33 cellular contexts compared by ENCODE assay signal in genomic region chr15:50860824-50861223, GRCh38.
"Had no signal": no experiment of that assay in that cellular context is flagged by ENCODE, and none has a peak within 500 bp of the region (broad histone marks: within the 10 kb centered on the region; RNA-seq: fewer than 3 reads in every experiment).

No MANE protein-coding gene starts in this region.

- FAIRE-seq: astrocyte, bronchial epithelial cell had no signal

- H3K4me3 ChIP-seq: adrenal gland, ascending aorta, body of pancreas, breast epithelium, cardiac muscle cell had no signal

- H3K27me3 ChIP-seq: adrenal gland, ascending aorta, body of pancreas, brain microvascular endothelial cell, breast epithelium, cardiac muscle cell had no signal

- H3K27ac ChIP-seq: adrenal gland, ascending aorta, body of pancreas, brain microvascular endothelial cell, breast epithelium, cardiac muscle cell had no signal

- DNase-seq: activated effector memory CD4-positive, alpha-beta T cell treated with anti-CD3 and anti-CD28 coated beads, Interleukin-2, amount 50 U/mL, for 16 hours; activated effector memory CD4-positive, alpha-beta T cell treated with Interleukin-2 at 50 U/mL for 16 hours; activated gamma-delta T cell; activated gamma-delta T cell treated with Interleukin-2 at 50 U/mL for 16 hours; activated naive CD4-positive, alpha-beta T cell; activated naive CD4-positive, alpha-beta T cell treated with anti-CD3 and anti-CD28 coated beads for 36 hours; activated naive CD4-positive, alpha-beta T cell treated with anti-CD3 and anti-CD28 coated beads, Interleukin-2, amount 10 ng/mL, durations not matched to agents 7 days and 5 days; activated naive CD4-positive, alpha-beta T cell treated with anti-CD3 and anti-CD28 coated beads, Interleukin-2, amount 50 U/mL, for 16 hours; activated naive CD4-positive, alpha-beta T cell treated with Interleukin-2 at 50 U/mL for 16 hours; activated naive CD8-positive, alpha-beta T cell treated with anti-CD3 and anti-CD28 coated beads for 36 hours; activated naive CD8-positive, alpha-beta T cell treated with anti-CD3 and anti-CD28 coated beads, Interleukin-2, amount 10 ng/mL, durations not matched to agents 7 days and 5 days; activated naive CD8-positive, alpha-beta T cell treated with anti-CD3 and anti-CD28 coated beads, Interleukin-2, amount 50 U/mL, for 24 hours; activated T-cell treated with anti-CD3 and anti-CD28 coated beads, Interleukin-2, amount 50 U/mL, for 24 hours; activated T-cell treated with anti-CD3 and anti-CD28 coated beads, Interleukin-2, amount 50 U/mL, for 4 hours; activated T-cell treated with anti-CD3 and anti-CD28 coated beads, Interleukin-2, amount 50 U/mL, for 48 hours; activated T-cell treated with anti-CD3 and anti-CD28 coated beads, Interleukin-2, amount 50 U/mL, for 72 hours; adrenal gland; amniotic stem cell; amygdala; anterior cingulate cortex; aorta; body of pancreas; brain microvascular endothelial cell; caudate nucleus; central memory CD4-positive, alpha-beta T cell; cerebellar nuclear complex had no signal

- ATAC-seq: activated naive CD4-positive, alpha-beta T cell treated with anti-CD3 and anti-CD28 coated beads, Interleukin-2, amount 50 U/mL, for 72 hours; activated naive CD8-positive, alpha-beta T cell treated with anti-CD3 and anti-CD28 coated beads, Interleukin-2, amount 50 U/mL, for 24 hours; activated T-cell treated with anti-CD3 and anti-CD28 coated beads, Interleukin-2, amount 50 U/mL, for 4 hours; activated T-cell treated with anti-CD3 and anti-CD28 coated beads, Interleukin-2, amount 50 U/mL, for 72 hours; activated T-helper 17 cell treated with anti-CD3 and anti-CD28 coated beads, Interleukin-2, amount 50 U/mL, for 72 hours; body of pancreas had no signal

- H3K36me3 ChIP-seq: adrenal gland, ascending aorta, brain microvascular endothelial cell, breast epithelium, cardiac muscle cell had no signal

- H3K9me3 ChIP-seq: adrenal gland, ascending aorta, body of pancreas, breast epithelium had no signal

- H3K4me1 ChIP-seq: adrenal gland, breast epithelium had no signal
